In the genomic region with DNA sequence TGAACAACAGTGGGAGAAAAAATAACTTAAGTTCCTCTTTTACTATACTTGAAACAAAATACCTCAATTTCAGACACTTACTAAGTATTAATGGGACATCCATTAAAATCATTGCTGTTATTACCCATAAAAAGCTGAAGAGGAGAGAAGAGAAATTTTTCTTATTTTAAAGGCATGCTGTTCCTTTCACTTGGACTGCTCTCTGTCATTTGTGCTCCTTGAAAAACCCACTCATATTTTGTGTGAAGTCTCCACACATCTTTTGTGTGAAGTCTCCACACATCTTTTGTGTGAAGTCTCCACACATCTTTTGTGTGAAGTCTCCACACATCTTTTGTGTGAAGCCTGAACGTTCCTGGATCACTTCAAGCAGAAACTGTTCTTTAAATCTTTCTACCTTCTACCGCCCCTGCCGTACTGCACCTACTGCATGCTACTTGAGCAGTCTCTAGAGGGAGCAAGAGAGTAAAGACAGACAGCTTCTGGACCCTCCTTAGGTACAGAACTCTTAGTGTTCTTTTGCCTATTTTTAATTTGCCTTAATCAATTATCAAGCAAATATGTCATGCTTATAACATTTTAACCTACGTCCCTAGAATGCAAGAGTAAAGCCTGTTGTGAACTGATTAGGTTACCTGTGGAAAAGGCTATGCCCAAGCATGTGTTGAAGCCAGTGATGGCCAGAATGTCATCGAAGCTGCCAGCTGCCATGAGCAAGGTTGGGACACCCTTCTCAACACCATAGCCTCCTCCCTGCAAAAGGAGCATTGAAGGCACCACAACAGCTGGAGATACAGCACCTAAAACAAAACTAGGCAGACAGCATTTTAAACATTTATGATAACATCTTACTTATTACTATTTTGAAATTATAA, we compare ENCODE assay signal across 8 cellular contexts. TPM values are rescaled to one million over a fixed set of nuclear protein-coding genes. Genes with fewer than 3 reads are reported as not detected.
DNase-seq lines count a peak whose midpoint lies in the region; ATAC-seq and TF ChIP-seq lines count a peak whose summit lies in the region.

No MANE protein-coding gene starts in this region.

- H3K36me3 ChIP-seq in SU-DHL-6 (ENCODE audit: low read length) (no peaks in the 10 kb centered on the region), left lung (peaks cover 0 to 12% of the 10 kb centered on the region in 2 donors)

- no peak overlapping the region for H3K4me3 ChIP-seq in SU-DHL-6 (ENCODE audit: insufficient read depth, low read length, poor library complexity, severe bottlenecking)
- no peak overlapping the region for H3K4me3 ChIP-seq in cardiac fibroblast (replicated peaks in 1 of 2; ENCODE audit: low read depth in 2 of 2, low read length in 2 of 2)
- H3K4me3 ChIP-seq in left lung = no peak overlapping the region

- no peaks in the 10 kb centered on the region for H3K9me3 ChIP-seq in SU-DHL-6 (ENCODE audit: insufficient read depth, low read length)
- no peaks in the 10 kb centered on the region for H3K9me3 ChIP-seq in left lung

- H3K27me3 ChIP-seq in SU-DHL-6 (ENCODE audit: low read length) = no peaks in the 10 kb centered on the region
- no peaks in the 10 kb centered on the region for H3K27me3 ChIP-seq in left lung

- H3K4me2 ChIP-seq in SU-DHL-6 (ENCODE audit: low read depth, low read length, poor library complexity, severe bottlenecking) = peak overlapping the region; percentile 18

- H3K9me2 ChIP-seq in SU-DHL-6 (replicated peaks; ENCODE audit: insufficient read depth, low read length) = no peaks in the 10 kb centered on the region

- no peak overlapping the region for H3K27ac ChIP-seq in SU-DHL-6 (ENCODE audit: low read depth, low read length)
- H3K27ac ChIP-seq in left lung = no peak overlapping the region

- no peak overlapping the region for H3K9ac ChIP-seq in SU-DHL-6 (ENCODE audit: low read length)

- DNase-seq in NCI-H146 (lab: John Stamatoyannopoulos, UW) (peak; percentile 9), NCI-H146 treated with DMSO at 0.1 percent for 48 hours (lab: John Stamatoyannopoulos, UW; ENCODE audit: unreplicated experiment) (no peak), cardiac fibroblast (ENCODE audit: low read depth in 2 of 2) (peak; percentile 67), left lung (no peak), stromal cell of bone marrow (ENCODE audit: low read depth) (peak; percentile 20)

- H2AFZ ChIP-seq in SU-DHL-6 (ENCODE audit: low read depth, low read length, severe bottlenecking) = peak overlapping the region; percentile 66

- intact Hi-C loops in left lung (cut with DNase I) = no loop called here

- no peaks in the 10 kb centered on the region for H3F3A ChIP-seq in SU-DHL-6 (ENCODE audit: insufficient read depth)

- TF ChIP-seq CTCF in SU-DHL-6 (IDR thresholded peaks at IDR 0.05; ENCODE audit: insufficient read depth, low read length, poor library complexity, severe bottlenecking) (peak; percentile 42), cardiac fibroblast (IDR thresholded peaks at IDR 0.05; ENCODE audit: low read depth, low read length) (peak; percentile 89), left lung (IDR thresholded peaks at IDR 0.05) (peak; percentile 56 to 66)

- H4K20me1 ChIP-seq in SU-DHL-6 (ENCODE audit: low read depth, low read length) = no peaks in the 10 kb centered on the region

- H3K79me2 ChIP-seq in SU-DHL-6 (ENCODE audit: insufficient read depth, low read length) = no peaks in the 10 kb centered on the region

- H3K4me1 ChIP-seq in left lung = no peaks in the 10 kb centered on the region

- ATAC-seq in GM21423 (IDR thresholded peaks at IDR 0.05; ENCODE audit: unreplicated experiment) = peak; percentile 79
- ATAC-seq in HG03571 (IDR thresholded peaks at IDR 0.05; ENCODE audit: unreplicated experiment) = peak; percentile 95
- peak; percentile 94 for ATAC-seq in left lung

RNA-seq across cellular contexts. Expression of a gene that starts 27.1 kb away (rescaled TPM):
- under 1 TPM; 0.52 to 0.71 TPM for total RNA-seq in left lung

RNA-seq across cellular contexts. Expression of a gene that starts 29.9 kb away (rescaled TPM):
- 1 to 10 TPM; 8.5 to 9.6 TPM for total RNA-seq in left lung

RNA-seq across cellular contexts. Expression of a gene that starts 53.0 kb away (rescaled TPM):
- 10 to 100 TPM; 27.2 to 64.2 TPM for total RNA-seq in left lung

Comparison
In these comparisons a context has a peak if more than half of its experiments do, and no peak if none do; other contexts are left out.
1. DNase-seq: peak in NCI-H146 (single experiment), cardiac fibroblast (2 of 2) and stromal cell of bone marrow (single experiment); none in NCI-H146 treated with DMSO at 0.1 percent for 48 hours (single experiment) and left lung (0 of 2).
2. Peak in every context shown above with its lines, with median percentiles within 50 percentile points of each other: ATAC-seq and CTCF ChIP-seq.